21 cellular contexts compared by ENCODE assay signal in the genomic region with DNA sequence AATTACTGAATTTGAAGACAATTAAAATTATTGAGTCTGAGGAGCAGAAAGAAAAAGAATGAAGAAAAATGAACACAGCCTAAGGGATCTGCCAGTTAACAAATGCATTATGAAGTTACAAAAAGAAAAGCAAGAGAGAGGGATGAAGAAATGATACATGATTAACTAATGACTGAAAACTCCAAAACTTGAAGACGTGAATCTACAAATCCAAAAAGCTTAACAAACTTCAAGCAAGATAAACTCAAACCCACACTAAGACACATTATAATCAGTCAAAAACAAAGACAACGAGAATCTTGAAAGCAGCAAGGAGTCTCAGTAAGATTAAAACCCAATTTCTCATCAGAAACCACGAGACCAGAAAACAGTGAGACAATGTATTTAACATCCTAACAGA. TPM values are rescaled to one million over a fixed set of nuclear protein-coding genes. Genes with fewer than 3 reads are reported as not detected.
A peak's percentile ranks its signal among the peaks of the same experiment; 100 is the strongest.
DNase-seq lines count a peak whose midpoint lies in the region; ATAC-seq, FAIRE-seq and TF ChIP-seq lines count a peak whose summit lies in the region.
"Had no signal": no experiment of that assay in that cellular context is flagged by ENCODE, and none has a peak within 500 bp of the region (broad histone marks: within the 10 kb centered on the region; RNA-seq: fewer than 3 reads in every experiment).

No MANE protein-coding gene starts in this region.

- H3K4me3 ChIP-seq in GM23338 (no peak overlapping the region), astrocyte (ENCODE audit: insufficient read depth, low read depth, low read length) (no peak overlapping the region)
- H3K4me3 ChIP-seq: A549, GM23248 had no signal

- H3K79me2 ChIP-seq in GM23338 (replicated peaks; ENCODE audit: insufficient read depth) (peaks cover 100% of the 10 kb centered on the region), astrocyte (ENCODE audit: insufficient read depth, low read length) (peaks cover 98% of the 10 kb centered on the region)

- H3K4me1 Mint-ChIP-seq in GM23338 = peaks cover 32% of the 10 kb centered on the region
- peaks cover 39% of the 10 kb centered on the region for H3K4me1 Mint-ChIP-seq in WTC11
- no peaks in the 10 kb centered on the region for H3K4me1 Mint-ChIP-seq in astrocyte (ENCODE audit: low read depth, unreplicated experiment)
- H3K4me1 Mint-ChIP-seq in activated naive CD8-positive, alpha-beta T cell treated with anti-CD3 and anti-CD28 coated beads for 36 hours = peaks cover 24% of the 10 kb centered on the region

- H3K9ac ChIP-seq in astrocyte (ENCODE audit: low read length) = no peak overlapping the region
- H3K9ac ChIP-seq: GM23248 had no signal

- H3K4me3 Mint-ChIP-seq in GM23338 (no peak overlapping the region), WTC11 (no peak overlapping the region), astrocyte (ENCODE audit: unreplicated experiment) (no peak overlapping the region)
- H3K4me3 Mint-ChIP-seq in activated naive CD8-positive, alpha-beta T cell treated with anti-CD3 and anti-CD28 coated beads for 36 hours = no peak overlapping the region
- H3K4me3 Mint-ChIP-seq: H9, HFFc6 had no signal

- H3K27me3 Mint-ChIP-seq in GM23338 (ENCODE audit: insufficient read depth, low read depth, poor library complexity) = no peaks in the 10 kb centered on the region
- no peaks in the 10 kb centered on the region for H3K27me3 Mint-ChIP-seq in WTC11 (ENCODE audit: low read depth)
- no peaks in the 10 kb centered on the region for H3K27me3 Mint-ChIP-seq in astrocyte (ENCODE audit: low read depth, unreplicated experiment)
- H3K27me3 Mint-ChIP-seq in activated naive CD8-positive, alpha-beta T cell treated with anti-CD3 and anti-CD28 coated beads for 36 hours = no peaks in the 10 kb centered on the region
- H3K27me3 Mint-ChIP-seq: CD4-positive, alpha-beta memory T cell had no signal

- H3K4me2 ChIP-seq in GM23338 (no peak overlapping the region), astrocyte (ENCODE audit: low read length) (no peak overlapping the region)
- H3K4me2 ChIP-seq: A549 had no signal

- H3K4me1 ChIP-seq in GM23338 (ENCODE audit: insufficient read depth) (peaks cover 26% of the 10 kb centered on the region), astrocyte (ENCODE audit: insufficient read depth, low read length) (no peaks in the 10 kb centered on the region)
- H3K4me1 ChIP-seq: A549 had no signal

- peaks cover 11% of the 10 kb centered on the region for H3K36me3 Mint-ChIP-seq in GM23338 (ENCODE audit: low read depth)
- peaks cover 9% of the 10 kb centered on the region for H3K36me3 Mint-ChIP-seq in WTC11
- peaks cover 3% of the 10 kb centered on the region for H3K36me3 Mint-ChIP-seq in astrocyte (ENCODE audit: low read depth, unreplicated experiment)
- H3K36me3 Mint-ChIP-seq in activated naive CD8-positive, alpha-beta T cell treated with anti-CD3 and anti-CD28 coated beads for 36 hours = peaks cover 48% of the 10 kb centered on the region

- no peak for TF ChIP-seq CTCF in GM23338 (conservative IDR thresholded peaks at IDR 0.05; ENCODE audit: low read depth in 2 of 2)
- TF ChIP-seq CTCF in WTC11 (IDR thresholded peaks at IDR 0.05) = no peak
- no peak for TF ChIP-seq CTCF in astrocyte (IDR thresholded peaks at IDR 0.05; ENCODE audit: insufficient read depth, low read depth, low read length)

- H3K27me3 ChIP-seq in GM23338 (ENCODE audit: insufficient read depth) (no peaks in the 10 kb centered on the region), astrocyte (ENCODE audit: insufficient read depth, low read length) (no peaks in the 10 kb centered on the region)

- DNase-seq in GM23338 (ENCODE audit: low spot score) (no peak), WTC11 (ENCODE audit: low spot score) (no peak), astrocyte (ENCODE audit: low read depth) (no peak), T-helper 2 cell (no peak), NCI-H2107 (lab: John Stamatoyannopoulos, UW) (no peak), NCI-H2196 treated with DMSO at 0.1 percent for 48 hours (lab: John Stamatoyannopoulos, UW; ENCODE audit: unreplicated experiment) (no peak)
- no peak for DNase-seq in activated naive CD8-positive, alpha-beta T cell treated with anti-CD3 and anti-CD28 coated beads for 36 hours
- DNase-seq: 8988T; ACHN; C1 segment of cervical spinal cord; Calu3; CD4-positive, alpha-beta memory T cell; COR-L47; DMS153; DND-41; GM23248; H9; HFFc6 had no signal

- H3K27ac ChIP-seq in GM23338 (ENCODE audit: low read depth) (no peak overlapping the region), astrocyte (ENCODE audit: low read depth, low read length) (no peak overlapping the region)
- H3K27ac ChIP-seq: A549, GM23248 had no signal

- ATAC-seq in GM23338 (no peak), WTC11 (no peak)
- ATAC-seq: A549, HCT116 had no signal

- H3K27ac Mint-ChIP-seq in GM23338 (0 out of 2 replicates have a peak overlapping the region, but pooled peaks have one; percentile 11), WTC11 (peak overlapping the region; percentile 27), astrocyte (ENCODE audit: unreplicated experiment) (no peak overlapping the region)
- H3K27ac Mint-ChIP-seq in activated naive CD8-positive, alpha-beta T cell treated with anti-CD3 and anti-CD28 coated beads for 36 hours = no peak overlapping the region
- H3K27ac Mint-ChIP-seq: HFFc6 had no signal

- H3K9me3 Mint-ChIP-seq in GM23338 (peaks cover 12% of the 10 kb centered on the region; the same call in 2 of the 3 replicates), WTC11 (peaks cover 12% of the 10 kb centered on the region), astrocyte (ENCODE audit: unreplicated experiment) (peaks cover under 1% of the 10 kb centered on the region)
- peaks cover 23% of the 10 kb centered on the region for H3K9me3 Mint-ChIP-seq in activated naive CD8-positive, alpha-beta T cell treated with anti-CD3 and anti-CD28 coated beads for 36 hours

- no peak overlapping the region for H2AFZ ChIP-seq in GM23338
- no peak overlapping the region for H2AFZ ChIP-seq in astrocyte (ENCODE audit: low read depth, low read length)
- H2AFZ ChIP-seq: GM23248 had no signal

- peak; percentile 17 for FAIRE-seq in astrocyte (lab: Jason Lieb, UNC)
- FAIRE-seq: A549, G401.6 had no signal

- H3K36me3 ChIP-seq in GM23338 (ENCODE audit: insufficient read depth) (no peaks in the 10 kb centered on the region), astrocyte (ENCODE audit: insufficient read depth, low read length) (no peaks in the 10 kb centered on the region)

- no peaks in the 10 kb centered on the region for H3F3A ChIP-seq in GM23338 (replicated peaks; ENCODE audit: low read depth)

- H4K20me1 ChIP-seq in GM23338 (replicated peaks; ENCODE audit: insufficient read depth) = peaks cover 48% of the 10 kb centered on the region
- H4K20me1 ChIP-seq in astrocyte (ENCODE audit: insufficient read depth, low read length) = peaks cover 69% of the 10 kb centered on the region

- POLR2A ChIA-PET in WTC11 (lab: Charles Lee) = no interaction called here

- CTCF ChIA-PET in WTC11 (lab: Charles Lee) = no interaction called here

- H3K9me2 ChIP-seq in GM23338 (ENCODE audit: insufficient read depth) = no peaks in the 10 kb centered on the region

- no peaks in the 10 kb centered on the region for H3K9me3 ChIP-seq in astrocyte (ENCODE audit: insufficient read depth, low read depth, low read length)

TF ChIP-seq in GM23338, 12 proteins besides CTCF, POLR2A, EP300 and RAD21 (continues in another document):
- no peak for TF ChIP-seq EZH2phosphoT487 (IDR thresholded peaks at IDR 0.05; ENCODE audit: unreplicated experiment)
- TF ChIP-seq ZNF114 (CRISPR knock-in tag; IDR thresholded peaks at IDR 0.05) = no peak

TF ChIP-seq in WTC11, 78 proteins besides CTCF, POLR2A, EP300 and RAD21 (continues in another document):
- TF ChIP-seq CBFB (CRISPR knock-in tag; IDR thresholded peaks at IDR 0.05; ENCODE audit: low read depth) = no peak
- TF ChIP-seq, protein P1, sequence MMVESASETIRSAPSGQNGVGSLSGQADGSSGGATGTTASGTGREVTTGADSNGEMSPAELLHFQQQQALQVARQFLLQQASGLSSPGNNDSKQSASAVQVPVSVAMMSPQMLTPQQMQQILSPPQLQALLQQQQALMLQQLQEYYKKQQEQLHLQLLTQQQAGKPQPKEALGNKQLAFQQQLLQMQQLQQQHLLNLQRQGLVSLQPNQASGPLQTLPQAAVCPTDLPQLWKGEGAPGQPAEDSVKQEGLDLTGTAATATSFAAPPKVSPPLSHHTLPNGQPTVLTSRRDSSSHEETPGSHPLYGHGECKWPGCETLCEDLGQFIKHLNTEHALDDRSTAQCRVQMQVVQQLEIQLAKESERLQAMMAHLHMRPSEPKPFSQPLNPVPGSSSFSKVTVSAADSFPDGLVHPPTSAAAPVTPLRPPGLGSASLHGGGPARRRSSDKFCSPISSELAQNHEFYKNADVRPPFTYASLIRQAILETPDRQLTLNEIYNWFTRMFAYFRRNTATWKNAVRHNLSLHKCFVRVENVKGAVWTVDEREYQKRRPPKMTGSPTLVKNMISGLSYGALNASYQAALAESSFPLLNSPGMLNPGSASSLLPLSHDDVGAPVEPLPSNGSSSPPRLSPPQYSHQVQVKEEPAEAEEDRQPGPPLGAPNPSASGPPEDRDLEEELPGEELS (CRISPR knock-in tag; IDR thresholded peaks at IDR 0.05) = no peak
- TF ChIP-seq, protein P2, sequence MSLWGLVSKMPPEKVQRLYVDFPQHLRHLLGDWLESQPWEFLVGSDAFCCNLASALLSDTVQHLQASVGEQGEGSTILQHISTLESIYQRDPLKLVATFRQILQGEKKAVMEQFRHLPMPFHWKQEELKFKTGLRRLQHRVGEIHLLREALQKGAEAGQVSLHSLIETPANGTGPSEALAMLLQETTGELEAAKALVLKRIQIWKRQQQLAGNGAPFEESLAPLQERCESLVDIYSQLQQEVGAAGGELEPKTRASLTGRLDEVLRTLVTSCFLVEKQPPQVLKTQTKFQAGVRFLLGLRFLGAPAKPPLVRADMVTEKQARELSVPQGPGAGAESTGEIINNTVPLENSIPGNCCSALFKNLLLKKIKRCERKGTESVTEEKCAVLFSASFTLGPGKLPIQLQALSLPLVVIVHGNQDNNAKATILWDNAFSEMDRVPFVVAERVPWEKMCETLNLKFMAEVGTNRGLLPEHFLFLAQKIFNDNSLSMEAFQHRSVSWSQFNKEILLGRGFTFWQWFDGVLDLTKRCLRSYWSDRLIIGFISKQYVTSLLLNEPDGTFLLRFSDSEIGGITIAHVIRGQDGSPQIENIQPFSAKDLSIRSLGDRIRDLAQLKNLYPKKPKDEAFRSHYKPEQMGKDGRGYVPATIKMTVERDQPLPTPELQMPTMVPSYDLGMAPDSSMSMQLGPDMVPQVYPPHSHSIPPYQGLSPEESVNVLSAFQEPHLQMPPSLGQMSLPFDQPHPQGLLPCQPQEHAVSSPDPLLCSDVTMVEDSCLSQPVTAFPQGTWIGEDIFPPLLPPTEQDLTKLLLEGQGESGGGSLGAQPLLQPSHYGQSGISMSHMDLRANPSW (CRISPR knock-in tag; conservative IDR thresholded peaks at IDR 0.05; ENCODE audit: low read depth) = no peak
- no peak for TF ChIP-seq ELF4 (CRISPR knock-in tag; IDR thresholded peaks at IDR 0.05; ENCODE audit: low read depth)
- no peak for TF ChIP-seq KAT7 (CRISPR knock-in tag; IDR thresholded peaks at IDR 0.05; ENCODE audit: borderline replicate concordance)

RNA-seq across cellular contexts. Expression of a gene that starts 15.6 kb away (rescaled TPM):
- total RNA-seq in GM23338 (2014; rRNA removed; shearing (Covaris generic)) = 155 and 157 TPM in 2 replicates
- 62.7 and 67.9 TPM in 2 replicates for polyA plus RNA-seq in GM23338 (2016; fragmentation: Nextera tagmentation; extraction: Ambion mirVana)
- total RNA-seq in WTC11 (2021) (104 to 115 TPM (median 107 TPM) in 3 replicates), astrocyte (53.3 and 62.6 TPM in 2 replicates)
- 10 to 100 TPM; 30.0 to 32.5 TPM for total RNA-seq in activated naive CD8-positive, alpha-beta T cell treated with anti-CD3 and anti-CD28 coated beads for 36 hours

Comparison
In these comparisons a context has a peak if more than half of its experiments do, and no peak if none do; other contexts are left out.
1. H3K27ac Mint-ChIP-seq: peak in GM23338 (single experiment) and WTC11 (single experiment); none in astrocyte (single experiment) and activated naive CD8-positive, alpha-beta T cell treated with anti-CD3 and anti-CD28 coated beads for 36 hours (single experiment).